Comparison of ENCODE assay signal across 12 cellular contexts in the genomic region with DNA sequence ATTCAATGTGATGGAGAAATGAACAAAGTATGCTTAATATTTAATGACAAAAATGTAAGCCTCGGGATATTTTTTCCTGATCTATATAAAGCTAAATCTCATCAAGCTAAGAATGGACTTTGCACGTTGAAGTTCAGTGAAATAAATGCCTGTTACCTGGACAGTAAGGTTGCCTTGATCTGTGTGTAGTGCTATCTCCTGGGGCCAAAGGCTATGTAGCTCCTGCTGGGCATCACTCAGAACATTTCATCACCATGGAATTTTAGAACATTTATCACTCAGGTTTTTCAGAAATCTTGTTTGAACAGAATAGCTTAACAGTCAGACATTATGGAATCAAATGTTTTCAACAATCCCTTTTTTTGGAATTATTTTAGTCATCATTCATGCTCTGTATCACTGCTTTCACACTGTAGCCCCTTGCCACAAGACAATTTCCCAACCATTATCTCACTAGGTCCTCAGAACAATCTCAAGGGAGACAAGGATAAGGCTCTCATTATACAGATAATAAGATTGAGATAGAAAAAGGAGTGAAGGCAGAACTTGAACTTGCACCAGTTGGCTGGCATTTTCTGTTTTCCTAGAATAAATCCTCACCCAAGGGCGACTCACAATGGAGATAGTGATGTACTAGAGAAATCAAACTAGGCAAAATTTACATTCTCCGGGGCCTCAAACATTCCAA. TPM values are rescaled to one million over a fixed set of nuclear protein-coding genes. Genes with fewer than 3 reads are reported as not detected.
"Had no signal": no experiment of that assay in that cellular context is flagged by ENCODE, and none has a peak within 500 bp of the region (broad histone marks: within the 10 kb centered on the region; RNA-seq: fewer than 3 reads in every experiment).

No MANE protein-coding gene starts in this region.

- ATAC-seq: HCT116, K562 had no signal

- H3K9ac ChIP-seq: GM23248 had no signal

- H3K36me3 ChIP-seq: HAP-1 had no signal

- H3K4me3 Mint-ChIP-seq: HFFc6 had no signal

- DNase-seq: GM23248, GOT3, H7, HFFc6, IMR-90, KG1 had no signal

- H3K27ac ChIP-seq: GM23248, HL-60 had no signal

- H3K4me1 ChIP-seq: HAP-1 had no signal

- H3K4me3 ChIP-seq: GM23248, HAP-1, K562 had no signal

RNA-seq across cellular contexts. Expression of a gene that starts 3.7 kb away (rescaled TPM):
- total RNA-seq: GM23248, H4, H7, HFFc6, HT1080, IMR-90, K562 had no signal
- polyA plus RNA-seq: GM23248, IMR-90, K562 had no signal

RNA-seq across cellular contexts. Expression of a gene that starts 11.2 kb away (rescaled TPM):
- total RNA-seq: GM23248, H4, H7, HFFc6, HT1080, IMR-90, K562 had no signal
- polyA plus RNA-seq: GM23248, IMR-90, K562 had no signal
